1 cellular context compared by ENCODE assay signal in the genomic region with DNA sequence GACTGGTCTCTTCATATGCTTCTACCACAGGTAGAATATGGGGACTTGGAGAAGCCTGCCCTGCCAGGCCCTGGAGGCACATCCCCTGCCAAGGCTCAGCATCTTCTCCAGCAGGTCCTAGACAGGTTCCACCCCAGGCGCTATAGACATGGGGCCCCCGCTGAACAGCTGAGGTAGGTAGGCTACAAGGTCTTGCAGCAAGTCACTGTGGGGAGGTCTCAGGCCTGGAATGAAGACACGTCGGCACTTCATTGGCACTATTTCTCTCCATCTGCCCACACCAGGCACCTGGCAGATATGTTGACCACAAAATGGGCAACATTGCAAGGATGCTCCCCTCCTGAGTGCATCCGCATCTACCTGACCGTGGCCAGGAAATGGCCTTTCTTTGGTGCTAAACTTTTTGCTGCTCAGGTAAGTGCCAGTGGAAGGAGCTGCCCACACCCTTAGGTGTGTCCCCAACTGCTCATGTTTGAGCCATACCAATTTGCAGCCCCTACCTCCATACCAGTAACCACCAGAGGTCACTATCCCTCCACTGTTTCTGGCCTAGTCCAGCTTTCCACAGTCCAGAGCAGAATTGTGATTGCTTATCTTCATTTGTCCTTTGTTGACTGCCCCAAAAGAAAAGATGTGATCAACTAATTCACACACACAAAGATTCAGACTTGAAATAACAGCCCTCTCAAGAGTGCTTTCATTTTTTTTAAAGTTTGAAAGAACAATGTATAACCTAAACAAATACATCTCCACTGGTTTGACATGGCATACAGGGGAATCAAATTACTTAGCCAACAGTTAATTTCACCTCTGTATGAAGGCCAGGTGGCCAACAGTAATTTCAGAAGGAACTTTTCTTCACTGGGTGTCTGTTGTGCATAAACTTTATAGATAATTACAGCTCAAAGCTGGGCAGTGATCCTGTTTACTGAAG.
TF ChIP-seq lines count a peak whose summit lies in the region.

No MANE protein-coding gene starts in this region.

TF ChIP-seq in SK-N-SH treated with all-trans-retinoic acid at 6 μM for 48 hours, 23 proteins besides CTCF, POLR2A, EP300 and RAD21 (continued from another document):
- TF ChIP-seq ZNF565 (CRISPR knock-in tag; conservative IDR thresholded peaks at IDR 0.05; ENCODE audit: low read depth): no peak
- TF ChIP-seq PPARA (CRISPR knock-in tag; IDR thresholded peaks at IDR 0.05; ENCODE audit: borderline replicate concordance): no peak
- TF ChIP-seq CREB5 (CRISPR knock-in tag; IDR thresholded peaks at IDR 0.05; ENCODE audit: low read depth): no peak
